Comparison of ENCODE assay signal across 30 cellular contexts in the genomic region with DNA sequence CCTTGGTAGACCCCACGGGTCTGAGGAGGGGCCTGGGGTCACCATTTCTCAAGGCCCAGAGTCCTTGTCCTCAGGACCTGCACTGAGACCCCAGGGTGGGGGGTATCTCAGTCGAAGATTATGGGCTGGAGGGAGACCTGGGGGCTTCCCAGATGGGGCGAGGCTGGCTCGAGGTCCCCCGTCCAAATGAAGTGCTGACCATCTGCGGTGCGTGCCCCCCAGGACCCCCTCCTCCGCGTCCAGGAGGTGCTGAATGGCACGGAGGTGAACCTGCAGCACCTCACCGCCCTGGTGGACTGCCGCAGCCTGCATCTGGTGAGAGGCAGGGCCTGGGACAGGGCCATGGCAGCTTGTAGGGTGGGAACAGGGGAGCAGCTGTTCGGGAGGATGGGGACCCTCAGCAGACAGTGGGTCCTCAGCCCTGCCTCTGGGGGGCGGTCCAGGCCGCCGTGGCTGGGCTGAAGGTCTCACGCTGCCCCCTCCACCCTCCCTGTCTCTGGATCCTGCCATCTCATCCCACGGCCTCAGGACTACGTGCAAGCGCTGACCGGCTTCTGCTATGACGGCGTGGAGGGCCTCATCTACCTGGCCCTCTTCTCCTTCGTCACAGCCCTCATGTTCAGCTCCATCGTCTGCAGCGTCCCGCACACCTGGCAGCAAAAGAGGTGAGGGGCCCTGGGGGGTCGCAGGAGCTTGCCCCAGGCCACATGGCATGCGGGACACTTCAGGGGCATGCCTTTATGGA. TPM values are rescaled to one million over a fixed set of nuclear protein-coding genes. Genes with fewer than 3 reads are reported as not detected.
"Had no signal": no experiment of that assay in that cellular context is flagged by ENCODE, and none has a peak within 500 bp of the region (broad histone marks: within the 10 kb centered on the region; RNA-seq: fewer than 3 reads in every experiment).

No MANE protein-coding gene starts in this region.

- H3K27ac ChIP-seq: adrenal gland, body of pancreas, esophagus muscularis mucosa, foreskin keratinocyte, gastrocnemius medialis had no signal

- ATAC-seq: activated CD8-positive, alpha-beta memory T cell treated with anti-CD3 and anti-CD28 coated beads, Interleukin-2, amount 10 ng/mL, durations not matched to agents 7 days and 5 days; activated CD8-positive, alpha-beta T cell treated with anti-CD3 and anti-CD28 coated beads, Interleukin-2, amount 10 ng/mL, durations not matched to agents 7 days and 5 days; activated naive CD8-positive, alpha-beta T cell treated with anti-CD3 and anti-CD28 coated beads, Interleukin-2, amount 50 U/mL, for 24 hours; body of pancreas; effector memory CD8-positive, alpha-beta T cell; foreskin keratinocyte; gastrocnemius medialis had no signal

- FAIRE-seq: colon had no signal

- DNase-seq: activated CD4-positive, alpha-beta memory T cell treated with anti-CD3 and anti-CD28 coated beads for 36 hours; activated CD4-positive, alpha-beta T cell treated with anti-CD3 and anti-CD28 coated beads for 36 hours; activated CD4-positive, alpha-beta T cell treated with anti-CD3 and anti-CD28 coated beads, Interleukin-2, amount 10 ng/mL, durations not matched to agents 24 days and 14 days; activated CD4-positive, CD25-positive, alpha-beta regulatory T cell; activated CD4-positive, CD25-positive, alpha-beta regulatory T cell treated with anti-CD3 and anti-CD28 coated beads, Interleukin-2, amount 50 U/mL, for 72 hours; activated CD8-positive, alpha-beta memory T cell treated with anti-CD3 and anti-CD28 coated beads, Interleukin-2, amount 10 ng/mL, durations not matched to agents 7 days and 5 days; activated CD8-positive, alpha-beta memory T cell treated with anti-CD3 and anti-CD28 coated beads, Interleukin-2, amount 50 U/mL, for 4 hours; activated CD8-positive, alpha-beta T cell treated with anti-CD3 and anti-CD28 coated beads, Interleukin-2, amount 10 ng/mL, durations not matched to agents 7 days and 5 days; activated effector memory CD4-positive, alpha-beta T cell treated with anti-CD3 and anti-CD28 coated beads, Interleukin-2, amount 50 U/mL, for 16 hours; activated naive CD4-positive, alpha-beta T cell treated with anti-CD3 and anti-CD28 coated beads for 36 hours; activated naive CD8-positive, alpha-beta T cell treated with anti-CD3 and anti-CD28 coated beads for 36 hours; activated naive CD8-positive, alpha-beta T cell treated with anti-CD3 and anti-CD28 coated beads, Interleukin-2, amount 50 U/mL, for 24 hours; activated T-cell treated with anti-CD3 and anti-CD28 coated beads, Interleukin-2, amount 50 U/mL, for 1 hour; activated T-cell treated with anti-CD3 and anti-CD28 coated beads, Interleukin-2, amount 50 U/mL, for 48 hours; adrenal gland; amygdala; body of pancreas; caudate nucleus; cortex of kidney; dermis blood vessel endothelial cell; effector CD4-positive, alpha-beta T cell; effector memory CD8-positive, alpha-beta T cell; erythroblast; foreskin keratinocyte; gastrocnemius medialis; T-helper 1 cell; T-helper 2 cell had no signal

- H3K4me3 ChIP-seq: adrenal gland, body of pancreas, esophagus muscularis mucosa, gastrocnemius medialis had no signal

- H3K9me3 ChIP-seq: adrenal gland, body of pancreas, esophagus muscularis mucosa, gastrocnemius medialis had no signal

- H3K4me1 ChIP-seq: adrenal gland, body of pancreas, esophagus muscularis mucosa, foreskin keratinocyte, gastrocnemius medialis had no signal

- H3K27me3 ChIP-seq: adrenal gland, body of pancreas, esophagus muscularis mucosa, foreskin keratinocyte, gastrocnemius medialis had no signal

RNA-seq across cellular contexts. Expression of gene AMZ1, which starts 32.0 kb away (rescaled TPM):
- total RNA-seq: activated CD4-positive, alpha-beta T cell treated with anti-CD3 and anti-CD28 coated beads, Interleukin-2, amount 10 ng/mL, durations not matched to agents 24 days and 14 days; activated CD8-positive, alpha-beta memory T cell treated with anti-CD3 and anti-CD28 coated beads for 36 hours; activated CD8-positive, alpha-beta T cell treated with anti-CD3 and anti-CD28 coated beads, Interleukin-2, amount 10 ng/mL, durations not matched to agents 7 days and 5 days; body of pancreas; foreskin keratinocyte; gastrocnemius medialis had no signal
- polyA plus RNA-seq: foreskin keratinocyte had no signal
